In the genomic region with DNA sequence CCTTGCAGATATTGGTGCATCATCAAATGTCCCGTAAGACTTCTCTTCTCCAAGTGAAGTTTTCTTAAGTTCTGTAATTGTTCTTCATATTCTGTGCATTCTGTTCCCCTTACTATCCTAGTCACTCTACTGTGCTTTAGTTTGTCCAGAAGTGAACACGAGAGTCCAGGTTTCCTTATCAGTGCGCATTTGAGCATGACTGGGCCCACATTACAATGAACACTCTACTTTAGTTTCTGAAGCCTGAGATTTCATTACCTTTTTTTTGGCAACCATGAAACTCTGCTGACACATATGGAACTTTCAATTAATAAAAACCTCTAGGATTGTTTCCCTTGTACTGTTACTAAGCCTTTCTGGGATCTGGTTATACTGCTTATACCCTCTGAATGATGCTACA, we compare ENCODE assay signal across 15 cellular contexts.
DNase-seq lines count a peak whose midpoint lies in the region; ATAC-seq and TF ChIP-seq lines count a peak whose summit lies in the region.
"Had no signal": no experiment of that assay in that cellular context is flagged by ENCODE, and none has a peak within 500 bp of the region (broad histone marks: within the 10 kb centered on the region; RNA-seq: fewer than 3 reads in every experiment).

No MANE protein-coding gene starts in this region.

- TF ChIP-seq CTCF in GM12864 (IDR thresholded peaks at IDR 0.05; ENCODE audit: low read depth, low read length, missing control alignments) (no peak), Panc1 (IDR thresholded peaks at IDR 0.05) (no peak)

- intact Hi-C loops in Panc1 (cut with micrococcal nuclease; ENCODE audit: unreplicated experiment), result no loop called here
- intact Hi-C loops in sciatic nerve (cut with DNase I), result no loop called here

- BruUV-seq in Panc1 (replicated peaks; lab: Mats Ljungman, UMichigan), result no TSS peak

- in situ Hi-C loops in Panc1 (cut with HindIII; ENCODE audit: low pct_unique_long_range_greater_than_20kb, low sequenced_read_pairs), result no loop called here

- no peak overlapping the region for H3K4me3 ChIP-seq in GM12864 (ENCODE audit: low read depth, low read length)
- no peak overlapping the region for H3K4me3 ChIP-seq in Panc1 (ENCODE audit: low read depth in 2 of 2, low read length in 2 of 2)
- H3K4me3 ChIP-seq: MG63, SJSA1 had no signal

- no peaks in the 10 kb centered on the region for H3K4me1 ChIP-seq in Panc1 (ENCODE audit: control insufficient read depth, insufficient read depth, low read length)
- H3K4me1 ChIP-seq: SJSA1 had no signal

- 0 out of 2 replicates have a peak overlapping the region, but pooled peaks have one; percentile 17 for H3K27ac ChIP-seq in Panc1 (ENCODE audit: low read length)
- H3K27ac ChIP-seq: SJSA1 had no signal

- H3K27me3 ChIP-seq in Panc1 (ENCODE audit: control insufficient read depth, insufficient read depth, low read length), result no peaks in the 10 kb centered on the region
- H3K27me3 ChIP-seq: MG63, SJSA1 had no signal

- H3K36me3 ChIP-seq in Panc1 (ENCODE audit: control insufficient read depth, insufficient read depth, low read length), result no peaks in the 10 kb centered on the region
- H3K36me3 ChIP-seq: MG63, SJSA1 had no signal

- ATAC-seq in GM19351 (IDR thresholded peaks at IDR 0.05; ENCODE audit: unreplicated experiment) (peak; percentile 55), HG03025 (IDR thresholded peaks at IDR 0.05; ENCODE audit: low FRiP score, unreplicated experiment) (peak; percentile 61), Panc1 (no peak), HG02759 (IDR thresholded peaks at IDR 0.05; ENCODE audit: unreplicated experiment) (no peak), sciatic nerve (no peak)

- no peaks in the 10 kb centered on the region for H3K9me3 ChIP-seq in Panc1 (ENCODE audit: control insufficient read depth, insufficient read depth, low read depth, low read length)
- H3K9me3 ChIP-seq: MG63, SJSA1 had no signal

- POLR2A ChIA-PET in Panc1 (lab: Charles Lee), result no interaction called here

- CTCF ChIA-PET in Panc1 (lab: Charles Lee), result no interaction called here

- peak; percentile 10 for DNase-seq in GM12864 (ENCODE audit: low read depth)
- DNase-seq in Panc1 (ENCODE audit: low read depth, low spot score), result no peak
- no peak for DNase-seq in sciatic nerve (ENCODE audit: low spot score)
- no peak for DNase-seq in SIG-M5 (lab: John Stamatoyannopoulos, UW)
- DNase-seq in SHP77 treated with DMSO at 0.1 percent for 48 hours (lab: John Stamatoyannopoulos, UW), result no peak
- DNase-seq: CD8-positive, alpha-beta memory T cell; H9; KBM-7; MG63; NCI-H187 treated with DMSO at 0.1 percent for 48 hours; NCI-H446 had no signal

Comparison
In these comparisons a context has a peak if more than half of its experiments do, and no peak if none do; other contexts are left out.
1. ATAC-seq: peak in GM19351 (single experiment) and HG03025 (single experiment); none in Panc1 (single experiment), HG02759 (single experiment) and sciatic nerve (single experiment).